1 cellular context compared by ENCODE assay signal in genomic region chr17:38729886-38730525, GRCh38.
TF ChIP-seq lines count a peak whose summit lies in the region.

A gene with protein sequence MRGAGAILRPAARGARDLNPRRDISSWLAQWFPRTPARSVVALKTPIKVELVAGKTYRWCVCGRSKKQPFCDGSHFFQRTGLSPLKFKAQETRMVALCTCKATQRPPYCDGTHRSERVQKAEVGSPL (plus strand): TSS chr17:38730341. CDS start chr17:38730359, 18 bp downstream.

TF ChIP-seq in HepG2, 621 proteins besides CTCF, POLR2A, EP300 and RAD21 (continued from another document and continues in another):
- TF ChIP-seq, protein P1, sequence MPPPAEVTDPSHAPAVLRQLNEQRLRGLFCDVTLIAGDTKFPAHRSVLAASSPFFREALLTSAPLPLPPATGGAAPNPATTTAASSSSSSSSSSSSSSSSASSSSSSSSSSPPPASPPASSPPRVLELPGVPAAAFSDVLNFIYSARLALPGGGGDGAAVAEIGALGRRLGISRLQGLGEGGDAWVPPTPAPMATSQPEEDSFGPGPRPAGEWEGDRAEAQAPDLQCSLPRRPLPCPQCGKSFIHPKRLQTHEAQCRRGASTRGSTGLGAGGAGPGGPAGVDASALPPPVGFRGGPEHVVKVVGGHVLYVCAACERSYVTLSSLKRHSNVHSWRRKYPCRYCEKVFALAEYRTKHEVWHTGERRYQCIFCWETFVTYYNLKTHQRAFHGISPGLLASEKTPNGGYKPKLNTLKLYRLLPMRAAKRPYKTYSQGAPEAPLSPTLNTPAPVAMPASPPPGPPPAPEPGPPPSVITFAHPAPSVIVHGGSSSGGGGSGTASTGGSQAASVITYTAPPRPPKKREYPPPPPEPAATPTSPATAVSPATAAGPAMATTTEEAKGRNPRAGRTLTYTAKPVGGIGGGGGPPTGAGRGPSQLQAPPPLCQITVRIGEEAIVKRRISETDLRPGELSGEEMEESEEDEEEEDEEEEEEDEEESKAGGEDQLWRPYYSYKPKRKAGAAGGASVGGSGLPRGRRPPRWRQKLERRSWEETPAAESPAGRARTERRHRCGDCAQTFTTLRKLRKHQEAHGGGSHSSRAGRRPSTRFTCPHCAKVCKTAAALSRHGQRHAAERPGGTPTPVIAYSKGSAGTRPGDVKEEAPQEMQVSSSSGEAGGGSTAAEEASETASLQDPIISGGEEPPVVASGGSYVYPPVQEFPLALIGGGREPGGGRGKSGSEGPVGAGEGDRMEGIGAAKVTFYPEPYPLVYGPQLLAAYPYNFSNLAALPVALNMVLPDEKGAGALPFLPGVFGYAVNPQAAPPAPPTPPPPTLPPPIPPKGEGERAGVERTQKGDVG (CRISPR knock-in tag; IDR thresholded peaks at IDR 0.05; ENCODE audit: borderline replicate concordance): no peak
- 0 out of 2 replicates have a peak, but pooled peaks have one; percentile 22 for TF ChIP-seq ZSCAN12 (CRISPR knock-in tag; IDR thresholded peaks at IDR 0.05)
- TF ChIP-seq SMAD1 (CRISPR knock-in tag; IDR thresholded peaks at IDR 0.05; ENCODE audit: borderline replicate concordance, low read depth): peak; percentile 82; the same call in 1 of the 2 replicates
- TF ChIP-seq, protein P2, sequence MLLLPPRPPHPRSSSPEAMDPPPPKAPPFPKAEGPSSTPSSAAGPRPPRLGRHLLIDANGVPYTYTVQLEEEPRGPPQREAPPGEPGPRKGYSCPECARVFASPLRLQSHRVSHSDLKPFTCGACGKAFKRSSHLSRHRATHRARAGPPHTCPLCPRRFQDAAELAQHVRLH (CRISPR knock-in tag; IDR thresholded peaks at IDR 0.05; ENCODE audit: borderline replicate concordance, low read depth): peak; percentile 47; the same call in 1 of the 2 replicates
- TF ChIP-seq HOXA3 (CRISPR knock-in tag; IDR thresholded peaks at IDR 0.05): peak; percentile 78
- TF ChIP-seq, protein P3, sequence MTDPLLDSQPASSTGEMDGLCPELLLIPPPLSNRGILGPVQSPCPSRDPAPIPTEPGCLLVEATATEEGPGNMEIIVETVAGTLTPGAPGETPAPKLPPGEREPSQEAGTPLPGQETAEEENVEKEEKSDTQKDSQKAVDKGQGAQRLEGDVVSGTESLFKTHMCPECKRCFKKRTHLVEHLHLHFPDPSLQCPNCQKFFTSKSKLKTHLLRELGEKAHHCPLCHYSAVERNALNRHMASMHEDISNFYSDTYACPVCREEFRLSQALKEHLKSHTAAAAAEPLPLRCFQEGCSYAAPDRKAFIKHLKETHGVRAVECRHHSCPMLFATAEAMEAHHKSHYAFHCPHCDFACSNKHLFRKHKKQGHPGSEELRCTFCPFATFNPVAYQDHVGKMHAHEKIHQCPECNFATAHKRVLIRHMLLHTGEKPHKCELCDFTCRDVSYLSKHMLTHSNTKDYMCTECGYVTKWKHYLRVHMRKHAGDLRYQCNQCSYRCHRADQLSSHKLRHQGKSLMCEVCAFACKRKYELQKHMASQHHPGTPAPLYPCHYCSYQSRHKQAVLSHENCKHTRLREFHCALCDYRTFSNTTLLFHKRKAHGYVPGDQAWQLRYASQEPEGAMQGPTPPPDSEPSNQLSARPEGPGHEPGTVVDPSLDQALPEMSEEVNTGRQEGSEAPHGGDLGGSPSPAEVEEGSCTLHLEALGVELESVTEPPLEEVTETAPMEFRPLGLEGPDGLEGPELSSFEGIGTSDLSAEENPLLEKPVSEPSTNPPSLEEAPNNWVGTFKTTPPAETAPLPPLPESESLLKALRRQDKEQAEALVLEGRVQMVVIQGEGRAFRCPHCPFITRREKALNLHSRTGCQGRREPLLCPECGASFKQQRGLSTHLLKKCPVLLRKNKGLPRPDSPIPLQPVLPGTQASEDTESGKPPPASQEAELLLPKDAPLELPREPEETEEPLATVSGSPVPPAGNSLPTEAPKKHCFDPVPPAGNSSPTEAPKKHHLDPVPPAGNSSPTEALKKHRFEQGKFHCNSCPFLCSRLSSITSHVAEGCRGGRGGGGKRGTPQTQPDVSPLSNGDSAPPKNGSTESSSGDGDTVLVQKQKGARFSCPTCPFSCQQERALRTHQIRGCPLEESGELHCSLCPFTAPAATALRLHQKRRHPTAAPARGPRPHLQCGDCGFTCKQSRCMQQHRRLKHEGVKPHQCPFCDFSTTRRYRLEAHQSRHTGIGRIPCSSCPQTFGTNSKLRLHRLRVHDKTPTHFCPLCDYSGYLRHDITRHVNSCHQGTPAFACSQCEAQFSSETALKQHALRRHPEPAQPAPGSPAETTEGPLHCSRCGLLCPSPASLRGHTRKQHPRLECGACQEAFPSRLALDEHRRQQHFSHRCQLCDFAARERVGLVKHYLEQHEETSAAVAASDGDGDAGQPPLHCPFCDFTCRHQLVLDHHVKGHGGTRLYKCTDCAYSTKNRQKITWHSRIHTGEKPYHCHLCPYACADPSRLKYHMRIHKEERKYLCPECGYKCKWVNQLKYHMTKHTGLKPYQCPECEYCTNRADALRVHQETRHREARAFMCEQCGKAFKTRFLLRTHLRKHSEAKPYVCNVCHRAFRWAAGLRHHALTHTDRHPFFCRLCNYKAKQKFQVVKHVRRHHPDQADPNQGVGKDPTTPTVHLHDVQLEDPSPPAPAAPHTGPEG (CRISPR knock-in tag; IDR thresholded peaks at IDR 0.05): peak; percentile 97
- TF ChIP-seq NFE2L2 (IDR thresholded peaks at IDR 0.05; ENCODE audit: low read length): no peak
- no peak; the same call in 1 of the 2 replicates for TF ChIP-seq ZC3H4 (CRISPR knock-in tag; IDR thresholded peaks at IDR 0.05; ENCODE audit: borderline replicate concordance)
- peak; percentile 7; the same call in 1 of the 2 replicates for TF ChIP-seq EEA1 (CRISPR knock-in tag; IDR thresholded peaks at IDR 0.05; ENCODE audit: borderline replicate concordance)
- no peak for TF ChIP-seq NFE2L1 (CRISPR knock-in tag; IDR thresholded peaks at IDR 0.05; ENCODE audit: borderline replicate concordance)
- no peak; the same call in none of the 2 replicates for TF ChIP-seq ZNF674 (CRISPR knock-in tag; IDR thresholded peaks at IDR 0.05; ENCODE audit: low read depth)
- TF ChIP-seq ETS1 (CRISPR knock-in tag; IDR thresholded peaks at IDR 0.05): peak; percentile 88; the same call in 1 of the 2 replicates
- no peak for TF ChIP-seq ZNF337 (CRISPR knock-in tag; IDR thresholded peaks at IDR 0.05; ENCODE audit: borderline replicate concordance, low read depth)
- peak; percentile 85 for TF ChIP-seq JARID2 (CRISPR knock-in tag; IDR thresholded peaks at IDR 0.05; ENCODE audit: insufficient replicate concordance)
- no peak for TF ChIP-seq ADNP (CRISPR knock-in tag; IDR thresholded peaks at IDR 0.05)
- TF ChIP-seq, protein P4, sequence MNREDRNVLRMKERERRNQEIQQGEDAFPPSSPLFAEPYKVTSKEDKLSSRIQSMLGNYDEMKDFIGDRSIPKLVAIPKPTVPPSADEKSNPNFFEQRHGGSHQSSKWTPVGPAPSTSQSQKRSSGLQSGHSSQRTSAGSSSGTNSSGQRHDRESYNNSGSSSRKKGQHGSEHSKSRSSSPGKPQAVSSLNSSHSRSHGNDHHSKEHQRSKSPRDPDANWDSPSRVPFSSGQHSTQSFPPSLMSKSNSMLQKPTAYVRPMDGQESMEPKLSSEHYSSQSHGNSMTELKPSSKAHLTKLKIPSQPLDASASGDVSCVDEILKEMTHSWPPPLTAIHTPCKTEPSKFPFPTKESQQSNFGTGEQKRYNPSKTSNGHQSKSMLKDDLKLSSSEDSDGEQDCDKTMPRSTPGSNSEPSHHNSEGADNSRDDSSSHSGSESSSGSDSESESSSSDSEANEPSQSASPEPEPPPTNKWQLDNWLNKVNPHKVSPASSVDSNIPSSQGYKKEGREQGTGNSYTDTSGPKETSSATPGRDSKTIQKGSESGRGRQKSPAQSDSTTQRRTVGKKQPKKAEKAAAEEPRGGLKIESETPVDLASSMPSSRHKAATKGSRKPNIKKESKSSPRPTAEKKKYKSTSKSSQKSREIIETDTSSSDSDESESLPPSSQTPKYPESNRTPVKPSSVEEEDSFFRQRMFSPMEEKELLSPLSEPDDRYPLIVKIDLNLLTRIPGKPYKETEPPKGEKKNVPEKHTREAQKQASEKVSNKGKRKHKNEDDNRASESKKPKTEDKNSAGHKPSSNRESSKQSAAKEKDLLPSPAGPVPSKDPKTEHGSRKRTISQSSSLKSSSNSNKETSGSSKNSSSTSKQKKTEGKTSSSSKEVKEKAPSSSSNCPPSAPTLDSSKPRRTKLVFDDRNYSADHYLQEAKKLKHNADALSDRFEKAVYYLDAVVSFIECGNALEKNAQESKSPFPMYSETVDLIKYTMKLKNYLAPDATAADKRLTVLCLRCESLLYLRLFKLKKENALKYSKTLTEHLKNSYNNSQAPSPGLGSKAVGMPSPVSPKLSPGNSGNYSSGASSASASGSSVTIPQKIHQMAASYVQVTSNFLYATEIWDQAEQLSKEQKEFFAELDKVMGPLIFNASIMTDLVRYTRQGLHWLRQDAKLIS (CRISPR knock-in tag; IDR thresholded peaks at IDR 0.05): no peak
- TF ChIP-seq, protein P5, sequence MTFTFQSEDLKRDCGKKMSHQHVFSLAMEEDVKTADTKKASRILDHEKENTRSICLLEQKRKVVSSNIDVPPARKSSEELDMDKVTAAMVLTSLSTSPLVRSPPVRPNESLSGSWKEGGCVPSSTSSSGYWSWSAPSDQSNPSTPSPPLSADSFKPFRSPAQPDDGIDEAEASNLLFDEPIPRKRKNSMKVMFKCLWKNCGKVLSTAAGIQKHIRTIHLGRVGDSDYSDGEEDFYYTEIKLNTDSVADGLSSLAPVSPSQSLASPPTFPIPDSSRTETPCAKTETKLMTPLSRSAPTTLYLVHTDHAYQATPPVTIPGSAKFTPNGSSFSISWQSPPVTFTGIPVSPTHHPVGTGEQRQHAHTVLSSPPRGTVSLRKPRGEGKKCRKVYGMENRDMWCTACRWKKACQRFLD (CRISPR knock-in tag; IDR thresholded peaks at IDR 0.05; ENCODE audit: borderline replicate concordance): no peak
- peak; percentile 56; the same call in 1 of the 2 replicates for TF ChIP-seq ZFP36L1 (CRISPR knock-in tag; IDR thresholded peaks at IDR 0.05)
- TF ChIP-seq, protein P6, sequence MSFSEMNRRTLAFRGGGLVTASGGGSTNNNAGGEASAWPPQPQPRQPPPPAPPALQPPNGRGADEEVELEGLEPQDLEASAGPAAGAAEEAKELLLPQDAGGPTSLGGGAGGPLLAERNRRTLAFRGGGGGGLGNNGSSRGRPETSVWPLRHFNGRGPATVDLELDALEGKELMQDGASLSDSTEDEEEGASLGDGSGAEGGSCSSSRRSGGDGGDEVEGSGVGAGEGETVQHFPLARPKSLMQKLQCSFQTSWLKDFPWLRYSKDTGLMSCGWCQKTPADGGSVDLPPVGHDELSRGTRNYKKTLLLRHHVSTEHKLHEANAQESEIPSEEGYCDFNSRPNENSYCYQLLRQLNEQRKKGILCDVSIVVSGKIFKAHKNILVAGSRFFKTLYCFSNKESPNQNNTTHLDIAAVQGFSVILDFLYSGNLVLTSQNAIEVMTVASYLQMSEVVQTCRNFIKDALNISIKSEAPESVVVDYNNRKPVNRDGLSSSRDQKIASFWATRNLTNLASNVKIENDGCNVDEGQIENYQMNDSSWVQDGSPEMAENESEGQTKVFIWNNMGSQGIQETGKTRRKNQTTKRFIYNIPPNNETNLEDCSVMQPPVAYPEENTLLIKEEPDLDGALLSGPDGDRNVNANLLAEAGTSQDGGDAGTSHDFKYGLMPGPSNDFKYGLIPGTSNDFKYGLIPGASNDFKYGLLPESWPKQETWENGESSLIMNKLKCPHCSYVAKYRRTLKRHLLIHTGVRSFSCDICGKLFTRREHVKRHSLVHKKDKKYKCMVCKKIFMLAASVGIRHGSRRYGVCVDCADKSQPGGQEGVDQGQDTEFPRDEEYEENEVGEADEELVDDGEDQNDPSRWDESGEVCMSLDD (CRISPR knock-in tag; IDR thresholded peaks at IDR 0.05; ENCODE audit: borderline replicate concordance): peak; percentile 28; the same call in 1 of the 2 replicates
- TF ChIP-seq AGO1 (IDR thresholded peaks at IDR 0.05; ENCODE audit: low read depth, low read length, poor library complexity, severe bottlenecking): peak; percentile 99
- TF ChIP-seq MED1 (CRISPR knock-in tag; IDR thresholded peaks at IDR 0.05): peak; percentile 67
- TF ChIP-seq ZKSCAN8 (CRISPR knock-in tag; IDR thresholded peaks at IDR 0.05; ENCODE audit: borderline replicate concordance): no peak
- TF ChIP-seq, protein P7, sequence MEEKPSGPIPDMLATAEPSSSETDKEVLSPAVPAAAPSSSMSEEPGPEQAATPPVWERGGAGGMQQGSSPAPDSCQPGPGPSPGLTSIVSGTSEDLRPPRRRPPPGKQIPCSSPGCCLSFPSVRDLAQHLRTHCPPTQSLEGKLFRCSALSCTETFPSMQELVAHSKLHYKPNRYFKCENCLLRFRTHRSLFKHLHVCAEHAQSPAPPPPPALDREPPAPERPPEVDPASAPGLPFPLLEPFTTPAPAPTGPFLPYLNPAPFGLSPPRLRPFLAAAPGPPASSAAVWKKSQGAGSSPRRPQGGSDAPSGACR (CRISPR knock-in tag; IDR thresholded peaks at IDR 0.05): no peak
- no peak for TF ChIP-seq ZMAT3 (CRISPR knock-in tag; conservative IDR thresholded peaks at IDR 0.05)
- TF ChIP-seq HNRNPLL (IDR thresholded peaks at IDR 0.05; ENCODE audit: low read depth, low read length, poor library complexity, severe bottlenecking): peak; percentile 55
- TF ChIP-seq ZNF512B (CRISPR knock-in tag; IDR thresholded peaks at IDR 0.05; ENCODE audit: borderline replicate concordance): no peak
- no peak for TF ChIP-seq STAT5B (CRISPR knock-in tag; IDR thresholded peaks at IDR 0.05)
- TF ChIP-seq PRMT3 (CRISPR knock-in tag; IDR thresholded peaks at IDR 0.05; ENCODE audit: borderline replicate concordance, low read depth): no peak
- TF ChIP-seq TBL1XR1 (IDR thresholded peaks at IDR 0.05; ENCODE audit: borderline replicate concordance, low read length, partially characterized antibody): no peak
- TF ChIP-seq ZEB1 (IDR thresholded peaks at IDR 0.05; ENCODE audit: insufficient replicate concordance, low read depth): no peak
